Comparison of ENCODE assay signal across 19 cellular contexts in genomic region chr20:17044920-17045319, GRCh38.
"Had no signal": no experiment of that assay in that cellular context is flagged by ENCODE, and none has a peak within 500 bp of the region (broad histone marks: within the 10 kb centered on the region; RNA-seq: fewer than 3 reads in every experiment).

No MANE protein-coding gene starts in this region.

- H3K4me3 Mint-ChIP-seq: effector memory CD8-positive, alpha-beta T cell; naive thymus-derived CD8-positive, alpha-beta T cell; nephron progenitor cell; stimulated activated naive CD8-positive, alpha-beta T cell treated with anti-CD3 and anti-CD28 coated beads, Interleukin-15, amount 100 ng/mL, for 72 hours had no signal

- H3K9me3 ChIP-seq: lower lobe of right lung, ovary, psoas muscle, thyroid gland, vagina had no signal

- H3K4me1 Mint-ChIP-seq: naive thymus-derived CD8-positive, alpha-beta T cell; nephron progenitor cell; stimulated activated naive CD8-positive, alpha-beta T cell treated with anti-CD3 and anti-CD28 coated beads, Interleukin-15, amount 100 ng/mL, for 72 hours had no signal

- H3K27ac Mint-ChIP-seq: effector memory CD8-positive, alpha-beta T cell; naive thymus-derived CD8-positive, alpha-beta T cell; nephron progenitor cell; stimulated activated naive CD8-positive, alpha-beta T cell treated with anti-CD3 and anti-CD28 coated beads, Interleukin-15, amount 100 ng/mL, for 72 hours had no signal

- DNase-seq: cortex of kidney; effector memory CD8-positive, alpha-beta T cell; left ventricle myocardium superior; lower lobe of right lung; naive thymus-derived CD8-positive, alpha-beta T cell; nephron progenitor cell; occipital lobe; ovary; psoas muscle; stimulated activated CD4-positive, alpha-beta T cell treated with anti-CD3 and anti-CD28 coated beads, Interleukin-12 subunit alpha, Interleukin-12 subunit beta, amount 100 ng/mL, for 4 hours; stimulated activated CD4-positive, alpha-beta T cell treated with anti-CD3 and anti-CD28 coated beads, Interleukin-1b, Interleukin-23, amount 100 ng/mL, for 48 hours; stimulated activated CD4-positive, alpha-beta T cell treated with anti-CD3 and anti-CD28 coated beads, Interleukin-4, amount 100 ng/mL, for 1 hour; stimulated activated CD8-positive, alpha-beta memory T cell treated with anti-CD3 and anti-CD28 coated beads, Interleukin-4, amount 100 ng/mL, for 48 hours; stimulated activated naive CD4-positive, alpha-beta T cell; stimulated activated naive CD8-positive, alpha-beta T cell treated with anti-CD3 and anti-CD28 coated beads, Interleukin-15, amount 100 ng/mL, for 72 hours; thyroid gland; trophoblast cell had no signal

- ATAC-seq: effector memory CD8-positive, alpha-beta T cell; left ventricle myocardium superior; lower lobe of right lung; naive thymus-derived CD8-positive, alpha-beta T cell; psoas muscle; sciatic nerve; stimulated activated naive CD8-positive, alpha-beta T cell treated with anti-CD3 and anti-CD28 coated beads, Interleukin-15, amount 100 ng/mL, for 72 hours had no signal

- H3K9me3 Mint-ChIP-seq: nephron progenitor cell had no signal

- H3K27me3 ChIP-seq: ovary, thyroid gland, vagina had no signal

- H3K36me3 Mint-ChIP-seq: naive thymus-derived CD8-positive, alpha-beta T cell had no signal

- H3K27ac ChIP-seq: ovary, psoas muscle, vagina had no signal

- H3K27me3 Mint-ChIP-seq: effector memory CD8-positive, alpha-beta T cell; naive thymus-derived CD8-positive, alpha-beta T cell; stimulated activated naive CD8-positive, alpha-beta T cell treated with anti-CD3 and anti-CD28 coated beads, Interleukin-15, amount 100 ng/mL, for 72 hours had no signal
